Comparison of ENCODE assay signal across 24 cellular contexts in the genomic region with DNA sequence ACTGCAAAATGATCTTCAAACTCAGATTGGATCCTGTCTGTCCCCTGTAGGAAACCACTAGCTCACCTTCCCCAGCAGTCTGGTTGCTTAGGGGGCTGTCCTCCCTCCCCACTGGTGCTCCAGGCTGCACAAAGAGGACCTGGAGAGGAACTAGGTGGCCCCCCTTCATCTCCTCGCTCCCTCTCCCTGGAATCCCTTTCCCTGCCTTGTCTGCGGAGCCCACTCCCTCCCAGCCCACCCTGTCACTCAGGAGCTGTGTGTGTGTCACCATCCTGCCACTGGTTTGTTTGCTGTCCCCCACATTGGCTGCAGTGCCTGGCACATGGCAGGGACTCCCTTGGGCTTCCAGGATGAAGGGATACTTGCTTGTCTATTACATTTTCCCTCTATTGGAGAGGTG.
"Had no signal": no experiment of that assay in that cellular context is flagged by ENCODE, and none has a peak within 500 bp of the region (broad histone marks: within the 10 kb centered on the region; RNA-seq: fewer than 3 reads in every experiment).

No MANE protein-coding gene starts in this region.

- H3K4me3 Mint-ChIP-seq: activated CD4-positive, alpha-beta memory T cell treated with anti-CD3 and anti-CD28 coated beads, Interleukin-2, amount 10 ng/mL, durations not matched to agents 7 days and 5 days; activated CD4-positive, alpha-beta T cell treated with anti-CD3 and anti-CD28 coated beads, Interleukin-2, amount 10 ng/mL, durations not matched to agents 24 days and 14 days; activated naive CD4-positive, alpha-beta T cell treated with anti-CD3 and anti-CD28 coated beads, Interleukin-2, amount 10 ng/mL, durations not matched to agents 7 days and 5 days; activated naive CD8-positive, alpha-beta T cell treated with anti-CD3 and anti-CD28 coated beads, Interleukin-2, amount 10 ng/mL, durations not matched to agents 7 days and 5 days; activated T-cell treated with anti-CD3 and anti-CD28 coated beads, Interleukin-2, amount 50 U/mL, for 24 hours; brain; dendritic cell treated with granulocyte-macrophage colony-stimulating factor and Interleukin-4, amounts not matched to agents 40 ng/mL and 50 ng/mL, for 4 days; natural killer cell treated with Interleukin-12 subunit alpha and Interleukin-12 subunit beta and Interleukin-15 and Interleukin-18, amount 100 ng/mL, for 72 hours; stimulated activated memory B cell treated with anti-CD40 and anti-IgM and Interleukin-4, amounts not matched to agents 10 μg/mL and 1 μg/mL and 100 μg/mL, for 72 hours; stimulated activated naive CD8-positive, alpha-beta T cell treated with anti-CD3 and anti-CD28 coated beads, Interleukin-15, amount 100 ng/mL, for 72 hours; T-helper 2 cell treated with Interferon-gamma antibody and Interleukin-4, amounts not matched to agents 5 μg/mL and 100 μg/mL, for 36 hours; type B pancreatic cell had no signal

- H3K27me3 Mint-ChIP-seq: activated CD4-positive, alpha-beta memory T cell treated with anti-CD3 and anti-CD28 coated beads, Interleukin-2, amount 10 ng/mL, durations not matched to agents 7 days and 5 days; activated CD4-positive, alpha-beta T cell treated with anti-CD3 and anti-CD28 coated beads, Interleukin-2, amount 10 ng/mL, durations not matched to agents 24 days and 14 days; activated T-cell treated with anti-CD3 and anti-CD28 coated beads, Interleukin-2, amount 50 U/mL, for 24 hours; natural killer cell treated with Interleukin-12 subunit alpha and Interleukin-12 subunit beta and Interleukin-15 and Interleukin-18, amount 100 ng/mL, for 72 hours; stimulated activated memory B cell treated with anti-CD40 and anti-IgM and Interleukin-4, amounts not matched to agents 10 μg/mL and 1 μg/mL and 100 μg/mL, for 72 hours; stimulated activated naive CD8-positive, alpha-beta T cell treated with anti-CD3 and anti-CD28 coated beads, Interleukin-15, amount 100 ng/mL, for 72 hours had no signal

- DNase-seq: activated CD4-positive, alpha-beta memory T cell treated with anti-CD3 and anti-CD28 coated beads, Interleukin-2, amount 10 ng/mL, durations not matched to agents 7 days and 5 days; activated CD4-positive, alpha-beta T cell treated with anti-CD3 and anti-CD28 coated beads, Interleukin-2, amount 10 ng/mL, durations not matched to agents 24 days and 14 days; activated CD8-positive, alpha-beta memory T cell treated with anti-CD3 and anti-CD28 coated beads, Interleukin-2, amount 50 U/mL, for 48 hours; activated gamma-delta T cell; activated naive CD4-positive, alpha-beta T cell treated with anti-CD3 and anti-CD28 coated beads, Interleukin-2, amount 10 ng/mL, durations not matched to agents 7 days and 5 days; activated naive CD8-positive, alpha-beta T cell treated with anti-CD3 and anti-CD28 coated beads, Interleukin-2, amount 10 ng/mL, durations not matched to agents 7 days and 5 days; activated T-cell treated with anti-CD3 and anti-CD28 coated beads, Interleukin-2, amount 50 U/mL, for 24 hours; caudate nucleus; effector CD4-positive, alpha-beta T cell; foreskin keratinocyte; left lung; mucosa of descending colon; right lobe of liver; stimulated activated CD4-positive, alpha-beta T cell treated with anti-CD3 and anti-CD28 coated beads, Interleukin-4, amount 100 ng/mL, for 24 hours; stimulated activated naive CD8-positive, alpha-beta T cell treated with anti-CD3 and anti-CD28 coated beads, Interleukin-15, amount 100 ng/mL, for 72 hours; uterus had no signal

- H3K36me3 ChIP-seq: uterus had no signal

- H3K9me3 ChIP-seq: ascending aorta, esophagus muscularis mucosa, left lung, mucosa of descending colon, right lobe of liver, uterus had no signal

- H3K4me1 Mint-ChIP-seq: brain had no signal

- H3K4me1 ChIP-seq: ascending aorta, foreskin keratinocyte, left lung, right lobe of liver, uterus had no signal

- H3K4me3 ChIP-seq: ascending aorta, esophagus muscularis mucosa, left lung, mucosa of descending colon, right lobe of liver, uterus had no signal

- H3K27ac Mint-ChIP-seq: activated CD4-positive, alpha-beta memory T cell treated with anti-CD3 and anti-CD28 coated beads, Interleukin-2, amount 10 ng/mL, durations not matched to agents 7 days and 5 days; activated naive CD4-positive, alpha-beta T cell treated with anti-CD3 and anti-CD28 coated beads, Interleukin-2, amount 10 ng/mL, durations not matched to agents 7 days and 5 days; activated naive CD8-positive, alpha-beta T cell treated with anti-CD3 and anti-CD28 coated beads, Interleukin-2, amount 10 ng/mL, durations not matched to agents 7 days and 5 days; activated T-cell treated with anti-CD3 and anti-CD28 coated beads, Interleukin-2, amount 50 U/mL, for 24 hours; brain; dendritic cell treated with granulocyte-macrophage colony-stimulating factor and Interleukin-4, amounts not matched to agents 40 ng/mL and 50 ng/mL, for 4 days; natural killer cell treated with Interleukin-12 subunit alpha and Interleukin-12 subunit beta and Interleukin-15 and Interleukin-18, amount 100 ng/mL, for 72 hours; stimulated activated memory B cell treated with anti-CD40 and anti-IgM and Interleukin-4, amounts not matched to agents 10 μg/mL and 1 μg/mL and 100 μg/mL, for 72 hours; stimulated activated naive CD8-positive, alpha-beta T cell treated with anti-CD3 and anti-CD28 coated beads, Interleukin-15, amount 100 ng/mL, for 72 hours; T-helper 2 cell treated with Interferon-gamma antibody and Interleukin-4, amounts not matched to agents 5 μg/mL and 100 μg/mL, for 36 hours; type B pancreatic cell had no signal

- H3K27ac ChIP-seq: ascending aorta, esophagus muscularis mucosa, foreskin keratinocyte, left lung, right lobe of liver, uterus had no signal

- H3K36me3 Mint-ChIP-seq: natural killer cell treated with Interleukin-12 subunit alpha and Interleukin-12 subunit beta and Interleukin-15 and Interleukin-18, amount 100 ng/mL, for 72 hours; type B pancreatic cell had no signal

- H3K9me3 Mint-ChIP-seq: activated CD4-positive, alpha-beta memory T cell treated with anti-CD3 and anti-CD28 coated beads, Interleukin-2, amount 10 ng/mL, durations not matched to agents 7 days and 5 days; activated CD4-positive, alpha-beta T cell treated with anti-CD3 and anti-CD28 coated beads, Interleukin-2, amount 10 ng/mL, durations not matched to agents 24 days and 14 days; activated naive CD4-positive, alpha-beta T cell treated with anti-CD3 and anti-CD28 coated beads, Interleukin-2, amount 10 ng/mL, durations not matched to agents 7 days and 5 days; activated naive CD8-positive, alpha-beta T cell treated with anti-CD3 and anti-CD28 coated beads, Interleukin-2, amount 10 ng/mL, durations not matched to agents 7 days and 5 days; activated T-cell treated with anti-CD3 and anti-CD28 coated beads, Interleukin-2, amount 50 U/mL, for 24 hours; brain; dendritic cell treated with granulocyte-macrophage colony-stimulating factor and Interleukin-4, amounts not matched to agents 40 ng/mL and 50 ng/mL, for 4 days; natural killer cell treated with Interleukin-12 subunit alpha and Interleukin-12 subunit beta and Interleukin-15 and Interleukin-18, amount 100 ng/mL, for 72 hours; stimulated activated memory B cell treated with anti-CD40 and anti-IgM and Interleukin-4, amounts not matched to agents 10 μg/mL and 1 μg/mL and 100 μg/mL, for 72 hours; stimulated activated naive CD8-positive, alpha-beta T cell treated with anti-CD3 and anti-CD28 coated beads, Interleukin-15, amount 100 ng/mL, for 72 hours; T-helper 2 cell treated with Interferon-gamma antibody and Interleukin-4, amounts not matched to agents 5 μg/mL and 100 μg/mL, for 36 hours; type B pancreatic cell had no signal

- H3K27me3 ChIP-seq: ascending aorta, esophagus muscularis mucosa, foreskin keratinocyte, left lung, right lobe of liver, uterus had no signal
